ENCODE assay signal across 8 cellular contexts in genomic region chr1:81801032-81801833, GRCh38. TPM values are rescaled to one million over a fixed set of nuclear protein-coding genes. Genes with fewer than 3 reads are reported as not detected.
A peak's percentile ranks its signal among the peaks of the same experiment; 100 is the strongest.
DNase-seq lines count a peak whose midpoint lies in the region; ATAC-seq and TF ChIP-seq lines count a peak whose summit lies in the region.

No MANE protein-coding gene starts in this region.

- H3K36me3 Mint-ChIP-seq in MCF 10A (ENCODE audit: insufficient read depth, unreplicated experiment): no peaks in the 10 kb centered on the region

- intact Hi-C loops in MCF 10A (cut with micrococcal nuclease): loop anchor here (2.0 to 5.0 kb wide), 4 partner anchors 252 to 1584 kb away; no protein-coding TSS in a partner anchor
- intact Hi-C loops in gastrocnemius medialis (cut with DNase I; ENCODE audit: low total_unique reads): no loop called here

- ATAC-seq in HG03354 (IDR thresholded peaks at IDR 0.05; ENCODE audit: poor library complexity, severe bottlenecking, unreplicated experiment): peak; percentile 69
- peak; percentile 79 to 81 for ATAC-seq in gastrocnemius medialis

- H3K4me3 ChIP-seq in iPS-18c (ENCODE audit: insufficient read depth, low read depth, low read length) (peak overlapping the region; percentile 90), gastrocnemius medialis (peak overlapping the region; percentile 54 to 82 (median 74))

- peak overlapping the region; percentile 98 for H3K4me3 Mint-ChIP-seq in MCF 10A (ENCODE audit: unreplicated experiment)

- peaks cover 7% of the 10 kb centered on the region for H3K4me1 Mint-ChIP-seq in MCF 10A (ENCODE audit: insufficient read depth, unreplicated experiment)

- peaks cover 0 to 18% of the 10 kb centered on the region in 2 donors for H3K4me1 ChIP-seq in gastrocnemius medialis

- POLR2A ChIA-PET in MCF 10A (lab: Yijun Ruan, JAX): interaction anchor here (0.5 to 6.6 kb wide), 15 partner anchors 9 to 1584 kb away, joined by 3 to 56 read pairs (median 5); no protein-coding TSS in a partner anchor

- no peak for TF ChIP-seq CTCF in GM10266 (IDR thresholded peaks at IDR 0.05; ENCODE audit: control insufficient read depth, insufficient read depth, low read depth, missing control alignments)
- TF ChIP-seq CTCF in MCF 10A (IDR thresholded peaks at IDR 0.05; ENCODE audit: unreplicated experiment): no peak
- no peak for TF ChIP-seq CTCF in gastrocnemius medialis (IDR thresholded peaks at IDR 0.05 in 4 of 5, conservative IDR thresholded peaks at IDR 0.05 in 1 of 5)

- peaks cover 36% of the 10 kb centered on the region for H3K27me3 Mint-ChIP-seq in MCF 10A (ENCODE audit: insufficient read depth, unreplicated experiment)

- no peaks in the 10 kb centered on the region for H3K9me3 ChIP-seq in iPS-18c (ENCODE audit: control insufficient read depth, insufficient read depth, low read length)
- no peaks in the 10 kb centered on the region for H3K9me3 ChIP-seq in gastrocnemius medialis

- DNase-seq in GM10266 (ENCODE audit: extremely low spot score) (peak; percentile 57), NCI-H82 (lab: John Stamatoyannopoulos, UW) (peak; percentile 94), MCF 10A (ENCODE audit: unreplicated experiment) (peak; percentile 93), gastrocnemius medialis (peak; percentile 54 to 64), NK-92 (lab: John Stamatoyannopoulos, UW; ENCODE audit: unreplicated experiment) (no peak)
- no peak for DNase-seq in stimulated activated CD4-positive, alpha-beta T cell treated with anti-CD3 and anti-CD28 coated beads, Interleukin-1b, Interleukin-23, amount 100 ng/mL, for 48 hours

- TF ChIP-seq POLR2A in gastrocnemius medialis (IDR thresholded peaks at IDR 0.05): peak; percentile 40 to 48

- CTCF ChIA-PET in MCF 10A (lab: Yijun Ruan, JAX): interaction anchor here (0.6 to 2.3 kb wide), 10 partner anchors 10 to 1137 kb away, joined by 3 to 7 read pairs (median 4); no protein-coding TSS in a partner anchor

- peak overlapping the region; percentile 73 to 85 (median 82) for H3K27ac ChIP-seq in gastrocnemius medialis

- no TSS peak for BruUV-seq in MCF 10A (replicated peaks; lab: Mats Ljungman, UMichigan)

- no peaks in the 10 kb centered on the region for H3K9me3 Mint-ChIP-seq in MCF 10A (ENCODE audit: unreplicated experiment)

- in situ Hi-C loops in gastrocnemius medialis (cut with MboI; ENCODE audit: low sequenced_read_pairs in 4 of 4): no loop called here

- peaks cover 21 to 44% (median 22%) of the 10 kb centered on the region in 3 donors for H3K27me3 ChIP-seq in gastrocnemius medialis

- H3K36me3 ChIP-seq in gastrocnemius medialis: no peaks in the 10 kb centered on the region

- peak overlapping the region; percentile 69 for H3K27ac Mint-ChIP-seq in MCF 10A (ENCODE audit: low read depth, unreplicated experiment)

RNA-seq across cellular contexts. Expression of gene ADGRL2, which starts 0.5 kb away (rescaled TPM):
- 3.0 and 3.4 TPM in 2 replicates for total RNA-seq in MCF 10A (2022)
- 1 to 10 TPM; 4.5 to 9.7 (median 6.8) TPM for total RNA-seq in gastrocnemius medialis

Comparison
In these comparisons a context has a peak if more than half of its experiments do, and no peak if none do; other contexts are left out.
1. DNase-seq: peak in GM10266 (single experiment), NCI-H82 (single experiment), MCF 10A (single experiment) and gastrocnemius medialis (2 of 2); none in NK-92 (single experiment) and stimulated activated CD4-positive, alpha-beta T cell treated with anti-CD3 and anti-CD28 coated beads, Interleukin-1b, Interleukin-23, amount 100 ng/mL, for 48 hours (single experiment).